In genomic region chr12:53287741-53288216, GRCh38 we compare ENCODE assay signal across 8 cellular contexts. TPM values are rescaled to one million over a fixed set of nuclear protein-coding genes. Genes with fewer than 3 reads are reported as not detected.
DNase-seq lines count a peak whose midpoint lies in the region; TF ChIP-seq lines count a peak whose summit lies in the region.

No MANE protein-coding gene starts in this region.

- 47% methylated on average over 10 of the region's 11 CpGs for WGBS in mammary epithelial cell (ENCODE audit: low coverage, missing lambda C conversion rate)

- H3K9me2 ChIP-seq in Loucy (replicated peaks; ENCODE audit: low read depth, low read length) = no peaks in the 10 kb centered on the region

- BruUV-seq in mammary epithelial cell (replicated peaks; lab: Mats Ljungman, UMichigan) = no TSS peak

- H4K20me1 ChIP-seq in Loucy (ENCODE audit: insufficient read depth, low read length, poor library complexity, severe bottlenecking) (no peaks in the 10 kb centered on the region), mammary epithelial cell (ENCODE audit: insufficient read depth, low read length) (no peaks in the 10 kb centered on the region)

- dilution Hi-C loops in mammary epithelial cell (cut with HindIII; ENCODE audit: low sequenced_read_pairs) = loop anchor here (5.0 kb wide), 2 partner anchors 35 to 100 kb away; partner anchors contain the start of gene AAAS

- H2AFZ ChIP-seq in Loucy (ENCODE audit: low read length) = no peak overlapping the region
- no peak overlapping the region for H2AFZ ChIP-seq in mammary epithelial cell (ENCODE audit: low read depth, low read length)

- H3F3A ChIP-seq in Loucy (ENCODE audit: low read depth) = no peaks in the 10 kb centered on the region

- H3K27me3 ChIP-seq in Loucy (ENCODE audit: insufficient read depth, low read length, poor library complexity, severe bottlenecking) (no peaks in the 10 kb centered on the region), mammary epithelial cell (ENCODE audit: insufficient read depth, low read length) (no peaks in the 10 kb centered on the region)

- no peak overlapping the region for H3K27ac ChIP-seq in mammary epithelial cell (ENCODE audit: insufficient read depth, low read depth, low read length)

- H3K36me3 ChIP-seq in Loucy (ENCODE audit: insufficient read depth, low read length) (peaks cover 66% of the 10 kb centered on the region; the same call in 1 of the 2 replicates), mammary epithelial cell (ENCODE audit: insufficient read depth, low read length) (peaks cover 19% of the 10 kb centered on the region)

- H3K4me3 ChIP-seq in Loucy (ENCODE audit: low read length, poor library complexity, severe bottlenecking) (no peak overlapping the region), WI38 (ENCODE audit: low read depth, low read length) (no peak overlapping the region), mammary epithelial cell (replicated peaks in 1 of 3; ENCODE audit: insufficient read depth in 1 of 3, low read depth in 2 of 3, low read length in 3 of 3) (no peak overlapping the region)

- H3K4me1 ChIP-seq in Loucy (ENCODE audit: insufficient read depth, low read length, poor library complexity, severe bottlenecking) (no peaks in the 10 kb centered on the region), mammary epithelial cell (ENCODE audit: insufficient read depth, low read length) (no peaks in the 10 kb centered on the region)

- DNase-seq in ELR (ENCODE audit: low read depth) (peak; percentile 68), mammary epithelial cell (peak; percentile 43), islet precursor cell (peak; percentile 85), GF-D8 (lab: John Stamatoyannopoulos, UW) (no peak), OCI-M2 (lab: John Stamatoyannopoulos, UW; ENCODE audit: unreplicated experiment) (no peak)
- DNase-seq in stimulated activated CD4-positive, alpha-beta T cell treated with anti-CD3 and anti-CD28 coated beads, Interleukin-2, amount 100 ng/mL, for 48 hours = peak; percentile 49 to 54

- peak; percentile 78 for TF ChIP-seq CTCF in Loucy (conservative IDR thresholded peaks at IDR 0.05; ENCODE audit: low read length)
- TF ChIP-seq CTCF in WI38 (IDR thresholded peaks at IDR 0.05; ENCODE audit: low read depth, low read length) = peak; percentile 48
- peak; percentile 51 to 80 for TF ChIP-seq CTCF in mammary epithelial cell (conservative IDR thresholded peaks at IDR 0.05 in 1 of 2, IDR thresholded peaks at IDR 0.05 in 1 of 2; ENCODE audit: extremely low read depth in 1 of 2, insufficient read depth in 1 of 2, low read depth in 1 of 2, low read length in 2 of 2)

- H3K9me3 ChIP-seq in Loucy (ENCODE audit: insufficient read depth, low read depth, low read length) = no peaks in the 10 kb centered on the region
- H3K9me3 ChIP-seq in mammary epithelial cell (replicated peaks; ENCODE audit: insufficient read depth, low read length) = no peaks in the 10 kb centered on the region

- no peak overlapping the region for H3K9ac ChIP-seq in Loucy (ENCODE audit: low read depth, low read length, poor library complexity, severe bottlenecking)
- no peak overlapping the region for H3K9ac ChIP-seq in mammary epithelial cell (ENCODE audit: insufficient read depth, low read length)

- no peak overlapping the region for H3K4me2 ChIP-seq in Loucy (ENCODE audit: low read depth, low read length, poor library complexity, severe bottlenecking)
- no peak overlapping the region for H3K4me2 ChIP-seq in mammary epithelial cell (ENCODE audit: insufficient read depth, low read depth, low read length)

- CTCF ChIA-PET in mammary epithelial cell (lab: Charles Lee; ENCODE audit: low non-redundant PET) = interaction anchor here (1.1 kb wide), 1 partner anchor 129 kb away, joined by 3 read pairs; no protein-coding TSS in a partner anchor

- no peaks in the 10 kb centered on the region for H3K79me2 ChIP-seq in Loucy (ENCODE audit: insufficient read depth, low read length)
- no peaks in the 10 kb centered on the region for H3K79me2 ChIP-seq in mammary epithelial cell (ENCODE audit: insufficient read depth, low read length)

- intact Hi-C loops in mammary epithelial cell (cut with micrococcal nuclease) = loop anchor here (1.0 kb wide), 3 partner anchors 36 to 128 kb away; no protein-coding TSS in a partner anchor

- in situ Hi-C loops in mammary epithelial cell (cut with MboI; ENCODE audit: low sequenced_read_pairs in 2 of 2) = loop anchor here in 1 of 2 donors (25.0 kb wide), 1 partner anchor 225 kb away; the partner anchor contains the start of gene TNS2

RNA-seq across cellular contexts. Expression of gene PFDN5, which starts 7.6 kb away (rescaled TPM):
- total RNA-seq in mammary epithelial cell = 100 to 1,000 TPM; 162 to 187 TPM
- 581 TPM for polyA plus RNA-seq in mammary epithelial cell
- polyA minus RNA-seq in mammary epithelial cell = 173 TPM

RNA-seq across cellular contexts. Expression of gene MYG1, which starts 11.7 kb away (rescaled TPM):
- total RNA-seq in mammary epithelial cell = 10 to 100 TPM; 29.5 to 61.9 TPM
- polyA plus RNA-seq in mammary epithelial cell = 50.9 TPM
- 31.3 TPM for polyA minus RNA-seq in mammary epithelial cell

RNA-seq across cellular contexts. Expression of gene ESPL1, which starts 19.7 kb away (rescaled TPM):
- total RNA-seq in mammary epithelial cell = 10 to 100 TPM in 1 of 2 donors, under 1 TPM in 1; 0.67 to 19.7 TPM
- 10.0 TPM for polyA plus RNA-seq in mammary epithelial cell
- polyA minus RNA-seq in mammary epithelial cell = 62.4 TPM

RNA-seq across cellular contexts. Expression of gene AAAS, which starts 33.6 kb away (rescaled TPM):
- 10 to 100 TPM; 29.2 to 45.4 TPM for total RNA-seq in mammary epithelial cell
- 58.3 TPM for polyA plus RNA-seq in mammary epithelial cell
- 84.3 TPM for polyA minus RNA-seq in mammary epithelial cell

RNA-seq across cellular contexts. Expression of gene SP7, which starts 48.4 kb away (rescaled TPM):
- total RNA-seq in mammary epithelial cell = not detected
- not detected for polyA plus RNA-seq in mammary epithelial cell
- polyA minus RNA-seq in mammary epithelial cell = not detected

Comparison
In these comparisons a context has a peak if more than half of its experiments do, and no peak if none do; other contexts are left out.
1. DNase-seq: peak in ELR (single experiment), mammary epithelial cell (single experiment), islet precursor cell (single experiment) and stimulated activated CD4-positive, alpha-beta T cell treated with anti-CD3 and anti-CD28 coated beads, Interleukin-2, amount 100 ng/mL, for 48 hours (2 of 2); none in GF-D8 (single experiment) and OCI-M2 (single experiment).
2. Peak in every context shown above with its lines, with median percentiles within 50 percentile points of each other: CTCF ChIP-seq.